In genomic region chr5:140169410-140169809, GRCh38 we compare ENCODE assay signal across 12 cellular contexts. TPM values are rescaled to one million over a fixed set of nuclear protein-coding genes. Genes with fewer than 3 reads are reported as not detected.
DNase-seq lines count a peak whose midpoint lies in the region; ATAC-seq and TF ChIP-seq lines count a peak whose summit lies in the region.
"Had no signal": no experiment of that assay in that cellular context is flagged by ENCODE, and none has a peak within 500 bp of the region (broad histone marks: within the 10 kb centered on the region; RNA-seq: fewer than 3 reads in every experiment).

No MANE protein-coding gene starts in this region.

- no peaks in the 10 kb centered on the region for H3K36me3 ChIP-seq in adrenal gland (replicated peaks in 1 of 2)
- H3K36me3 ChIP-seq in liver (ENCODE audit: control insufficient read depth in 4 of 4, insufficient read depth in 3 of 4, low read depth in 1 of 4, low read length in 3 of 4): no peaks in the 10 kb centered on the region
- H3K36me3 ChIP-seq: transverse colon had no signal

- TF ChIP-seq RAD21 in Ishikawa (IDR thresholded peaks at IDR 0.05; ENCODE audit: low read depth): peak; percentile 24; the same call in 1 of the 2 replicates
- TF ChIP-seq RAD21 in liver (IDR thresholded peaks at IDR 0.05): peak; percentile 31 to 39

- intact Hi-C loops in adrenal gland (cut with DNase I): loop anchor here in 1 of 2 donors (5.0 kb wide), 2 partner anchors 68 to 188 kb away; no protein-coding TSS in a partner anchor

- H3K4me3 ChIP-seq in adrenal gland (no peak overlapping the region), liver (ENCODE audit: low read depth in 1 of 3, low read length in 3 of 3) (no peak overlapping the region)
- H3K4me3 ChIP-seq: transverse colon had no signal

- ATAC-seq in HG02973 (IDR thresholded peaks at IDR 0.05; ENCODE audit: unreplicated experiment) (no peak), GM19328 (IDR thresholded peaks at IDR 0.05; ENCODE audit: unreplicated experiment) (no peak)
- ATAC-seq in activated CD4-positive, CD25-positive, alpha-beta regulatory T cell treated with anti-CD3 and anti-CD28 coated beads, Interleukin-2, amount 50 U/mL, for 24 hours: no peak

- no peak for TF ChIP-seq POLR2A in adrenal gland (IDR thresholded peaks at IDR 0.05)

- no peak overlapping the region for H3K27ac ChIP-seq in adrenal gland
- no peak overlapping the region for H3K27ac ChIP-seq in liver (ENCODE audit: low read depth in 1 of 2, low read length in 2 of 2)
- H3K27ac ChIP-seq: transverse colon had no signal

- H3K9me3 ChIP-seq in adrenal gland (replicated peaks in 1 of 3) (no peaks in the 10 kb centered on the region), liver (ENCODE audit: control insufficient read depth in 4 of 4, low read length in 3 of 4) (no peaks in the 10 kb centered on the region)
- H3K9me3 ChIP-seq: transverse colon had no signal

- CTCF ChIA-PET in activated naive CD4-positive, alpha-beta T cell treated with anti-CD3 and anti-CD28 coated beads, Interleukin-2, amount 10 ng/mL, durations not matched to agents 7 days and 5 days (lab: Charles Lee): interaction anchor here (0.5 to 2.0 kb wide), 4 partner anchors 58 to 182 kb away, joined by 4 to 7 read pairs (median 4); no protein-coding TSS in a partner anchor

- no peaks in the 10 kb centered on the region for H3K36me3 Mint-ChIP-seq in activated naive CD4-positive, alpha-beta T cell treated with anti-CD3 and anti-CD28 coated beads, Interleukin-2, amount 10 ng/mL, durations not matched to agents 7 days and 5 days
- H3K36me3 Mint-ChIP-seq: activated CD4-positive, alpha-beta memory T cell treated with anti-CD3 and anti-CD28 coated beads for 36 hours had no signal

- no peak overlapping the region for H3K4me3 Mint-ChIP-seq in activated naive CD4-positive, alpha-beta T cell treated with anti-CD3 and anti-CD28 coated beads, Interleukin-2, amount 10 ng/mL, durations not matched to agents 7 days and 5 days
- H3K4me3 Mint-ChIP-seq: activated CD4-positive, alpha-beta memory T cell treated with anti-CD3 and anti-CD28 coated beads for 36 hours had no signal

- H3K27me3 ChIP-seq in adrenal gland (no peaks in the 10 kb centered on the region), liver (ENCODE audit: control insufficient read depth in 4 of 4, insufficient read depth in 4 of 4, low read length in 3 of 4) (no peaks in the 10 kb centered on the region)
- H3K27me3 ChIP-seq: transverse colon had no signal

- 90 to 100% (median 98%) methylated on average over 1 of the region's 1 CpG for WGBS in adrenal gland, 4 donors
- 97% methylated on average over 1 of the region's 1 CpG for WGBS in liver

- peak in 1 of 7 donors; percentile 20 for DNase-seq in adrenal gland
- no peak for DNase-seq in activated naive CD4-positive, alpha-beta T cell treated with anti-CD3 and anti-CD28 coated beads, Interleukin-2, amount 10 ng/mL, durations not matched to agents 7 days and 5 days
- DNase-seq: activated CD4-positive, alpha-beta memory T cell treated with anti-CD3 and anti-CD28 coated beads for 36 hours; NCI-H1092 treated with DMSO at 0.1 percent for 48 hours; NCI-H82; transverse colon had no signal

- H3K4me1 ChIP-seq in adrenal gland (replicated peaks in 1 of 2) (peaks cover 13 to 16% of the 10 kb centered on the region in 2 donors), liver (ENCODE audit: control insufficient read depth in 4 of 4, insufficient read depth in 4 of 4, low read length in 3 of 4) (peaks cover 3 to 14% (median 9%) of the 10 kb centered on the region in 4 donors)

- no peak overlapping the region for H3K27ac Mint-ChIP-seq in activated naive CD4-positive, alpha-beta T cell treated with anti-CD3 and anti-CD28 coated beads, Interleukin-2, amount 10 ng/mL, durations not matched to agents 7 days and 5 days
- H3K27ac Mint-ChIP-seq: activated CD4-positive, alpha-beta memory T cell treated with anti-CD3 and anti-CD28 coated beads for 36 hours had no signal

- H3K4me1 Mint-ChIP-seq in activated naive CD4-positive, alpha-beta T cell treated with anti-CD3 and anti-CD28 coated beads, Interleukin-2, amount 10 ng/mL, durations not matched to agents 7 days and 5 days: peaks cover 3% of the 10 kb centered on the region

- TF ChIP-seq EP300 in Ishikawa (IDR thresholded peaks at IDR 0.05; ENCODE audit: borderline replicate concordance): no peak

- peak; percentile 27; the same call in 1 of the 3 replicates for TF ChIP-seq CTCF in GM12872 (IDR thresholded peaks at IDR 0.05; ENCODE audit: insufficient read depth, low read depth, low read length)
- TF ChIP-seq CTCF in adrenal gland (IDR thresholded peaks at IDR 0.05): peak in 4 of 6 experiments; percentile 21 to 33 (median 27)
- peak; percentile 15 for TF ChIP-seq CTCF in liver (IDR thresholded peaks at IDR 0.05; ENCODE audit: low read depth, low read length, missing input control)

- no peak overlapping the region for H3K9ac ChIP-seq in liver (ENCODE audit: low read depth in 1 of 2, low read length in 2 of 2)

- H3K27me3 Mint-ChIP-seq in activated naive CD4-positive, alpha-beta T cell treated with anti-CD3 and anti-CD28 coated beads, Interleukin-2, amount 10 ng/mL, durations not matched to agents 7 days and 5 days: peaks cover 18% of the 10 kb centered on the region
- H3K27me3 Mint-ChIP-seq: activated CD4-positive, alpha-beta memory T cell treated with anti-CD3 and anti-CD28 coated beads for 36 hours had no signal

- H3K9me3 Mint-ChIP-seq in activated naive CD4-positive, alpha-beta T cell treated with anti-CD3 and anti-CD28 coated beads, Interleukin-2, amount 10 ng/mL, durations not matched to agents 7 days and 5 days: no peaks in the 10 kb centered on the region
- H3K9me3 Mint-ChIP-seq: activated CD4-positive, alpha-beta memory T cell treated with anti-CD3 and anti-CD28 coated beads for 36 hours had no signal

TF ChIP-seq in Ishikawa, 13 proteins besides CTCF, POLR2A, EP300 and RAD21 (continues in another document):
- TF ChIP-seq TAF1 (IDR thresholded peaks at IDR 0.05; ENCODE audit: low read depth) (no peak), YY1 (IDR thresholded peaks at IDR 0.05; ENCODE audit: low read depth) (no peak), CREB1 (IDR thresholded peaks at IDR 0.05; ENCODE audit: low read depth) (no peak), TEAD4 (IDR thresholded peaks at IDR 0.05) (no peak), MAX (IDR thresholded peaks at IDR 0.05) (no peak)

TF ChIP-seq in liver, 16 proteins besides CTCF, POLR2A, EP300 and RAD21:
- TF ChIP-seq REST (IDR thresholded peaks at IDR 0.05): no peak
- TF ChIP-seq GABPA (IDR thresholded peaks at IDR 0.05 in 1 of 2, conservative IDR thresholded peaks at IDR 0.05 in 1 of 2): no peak
- no peak for TF ChIP-seq RXRA (IDR thresholded peaks at IDR 0.05)
- no peak for TF ChIP-seq YY1 (IDR thresholded peaks at IDR 0.05)
- no peak for TF ChIP-seq EGR1 (IDR thresholded peaks at IDR 0.05; ENCODE audit: low read depth in 2 of 2)
- TF ChIP-seq NR2F2 (IDR thresholded peaks at IDR 0.05): no peak
- no peak for TF ChIP-seq SP1 (IDR thresholded peaks at IDR 0.05)
- TF ChIP-seq ZBTB33 (IDR thresholded peaks at IDR 0.05): no peak
- TF ChIP-seq FOXA2 (IDR thresholded peaks at IDR 0.05): no peak

RNA-seq across cellular contexts. Expression of gene CYSTM1, which starts 5.6 kb away (rescaled TPM):
- total RNA-seq in adrenal gland (100 to 1,000 TPM; 145 to 605 (median 189) TPM), liver (10 to 100 TPM in 1 of 2 donors, 1 to 10 TPM in 1; 8.1 to 15.6 TPM)
- polyA plus RNA-seq in adrenal gland (100 to 1,000 TPM; 126 to 188 (median 152) TPM), liver (10 to 100 TPM; 31.1 to 45.7 TPM)

RNA-seq across cellular contexts. Expression of gene IGIP, which starts 43.7 kb away (rescaled TPM):
- total RNA-seq in adrenal gland (10 to 100 TPM in 7 of 8 donors, 1 to 10 TPM in 1; 8.8 to 25.9 (median 13.8) TPM), liver (10 to 100 TPM in 1 of 2 donors, 1 to 10 TPM in 1; 4.1 to 11.8 TPM)
- polyA plus RNA-seq in adrenal gland (10 to 100 TPM in 2 of 3 donors, 1 to 10 TPM in 1; 5.6 to 14.8 (median 10.9) TPM), liver (1 to 10 TPM; 2.3 to 3.3 TPM)

RNA-seq across cellular contexts. Expression of gene PURA, which starts 55.5 kb away (rescaled TPM):
- 10 to 100 TPM; 19.0 to 37.0 (median 25.4) TPM for total RNA-seq in adrenal gland
- 10 to 100 TPM in 1 of 3 donors, 1 to 10 TPM in 2; 4.9 to 14.0 (median 10.0) TPM for polyA plus RNA-seq in adrenal gland
- 10 to 100 TPM in 1 of 2 donors, 1 to 10 TPM in 1; 6.9 to 14.7 TPM for total RNA-seq in liver
- 1 to 10 TPM; 2.8 to 4.3 TPM for polyA plus RNA-seq in liver

Comparison
In these comparisons a context has a peak if more than half of its experiments do, and no peak if none do; other contexts are left out.
1. RNA of gene CYSTM1, which starts 5.6 kb away (total RNA-seq): 145 to 605 TPM in adrenal gland; 8.1 to 15.6 TPM in liver; every median in the first group is over 4 times any median in the second.
2. Peak in every context shown above with its lines, with median percentiles within 50 percentile points of each other: CTCF ChIP-seq.